Comparison of ENCODE assay signal across 8 cellular contexts in the genomic region with DNA sequence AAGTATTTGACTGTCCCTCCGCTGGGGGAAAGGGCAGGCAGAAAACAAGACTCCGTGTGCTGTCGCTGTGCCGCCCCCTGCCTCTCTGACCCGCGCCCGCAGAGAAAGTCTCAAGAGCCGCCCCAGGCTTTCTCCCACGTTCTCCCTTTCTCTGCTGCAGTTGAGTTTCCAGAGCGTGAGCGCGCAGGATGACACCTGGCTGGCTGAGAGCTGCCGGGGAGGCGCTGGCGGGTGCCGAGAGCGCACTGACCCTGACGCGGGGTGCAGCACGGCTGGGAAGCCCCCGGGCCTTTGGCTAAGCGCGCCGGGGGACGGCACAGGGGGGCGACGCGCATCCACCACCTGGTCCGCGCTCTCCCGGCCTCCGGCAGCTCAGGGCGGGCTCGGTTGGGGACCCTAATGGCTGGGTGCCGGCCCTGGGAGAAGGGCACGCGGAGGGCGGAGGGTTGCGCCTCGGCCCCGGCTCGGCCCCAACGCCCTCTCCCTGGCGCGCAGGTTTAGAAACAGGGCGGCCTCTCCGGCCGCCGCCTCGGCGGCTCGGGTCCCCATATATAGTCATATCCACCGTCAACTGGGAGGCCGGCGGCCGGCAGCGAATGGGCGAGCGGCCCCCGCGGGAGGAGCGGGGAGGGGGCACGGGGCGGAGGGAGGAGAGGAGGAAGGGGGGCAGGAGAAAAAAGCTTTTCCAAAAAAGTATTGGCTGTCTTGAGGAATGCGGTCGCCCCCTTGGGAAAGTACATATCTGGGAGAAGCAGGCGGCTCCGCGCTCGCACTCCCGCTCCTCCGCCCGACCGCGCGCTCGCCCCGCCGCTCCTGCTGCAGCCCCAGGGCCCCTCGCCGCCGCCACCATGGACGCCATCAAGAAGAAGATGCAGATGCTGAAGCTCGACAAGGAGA. TPM values are rescaled to one million over a fixed set of nuclear protein-coding genes. Genes with fewer than 3 reads are reported as not detected.
DNase-seq lines count a peak whose midpoint lies in the region; ATAC-seq and TF ChIP-seq lines count a peak whose summit lies in the region.

TSS of gene TPM1 (plus strand) at position 766 of the 897 bp plus-strand sequence. CDS start at position 849, 83 bp downstream.

- TF ChIP-seq POLR2A in uterus (IDR thresholded peaks at IDR 0.05), result peak; percentile 82 to 93

- peak; percentile 43 for ATAC-seq in activated CD8-positive, alpha-beta T cell treated with anti-CD3 and anti-CD28 coated beads, Interleukin-2, amount 10 ng/mL, durations not matched to agents 7 days and 5 days
- peak; percentile 22 to 23 for ATAC-seq in naive B cell (ENCODE audit: low read depth in 2 of 2)
- no peak for ATAC-seq in GM21515 (IDR thresholded peaks at IDR 0.05; ENCODE audit: unreplicated experiment)

- peak within 1 kb of the TSS in 2 of 8 donors; percentile 58 to 63 for H3K27ac Mint-ChIP-seq in CD8-positive, alpha-beta memory T cell
- no peak within 1 kb of the TSS for H3K27ac Mint-ChIP-seq in activated CD8-positive, alpha-beta T cell treated with anti-CD3 and anti-CD28 coated beads, Interleukin-2, amount 10 ng/mL, durations not matched to agents 7 days and 5 days
- peak within 1 kb of the TSS in 1 of 6 donors; percentile 68 for H3K27ac Mint-ChIP-seq in naive B cell

- H3K4me3 ChIP-seq in CD8-positive, alpha-beta memory T cell (ENCODE audit: low read length), result no peak within 1 kb of the TSS
- H3K4me3 ChIP-seq in uterus, result peak within 1 kb of the TSS; percentile 77 to 89

- POLR2A ChIA-PET in CD8-positive, alpha-beta memory T cell (lab: Charles Lee), result no interaction called here
- POLR2A ChIA-PET in activated CD8-positive, alpha-beta T cell treated with anti-CD3 and anti-CD28 coated beads, Interleukin-2, amount 10 ng/mL, durations not matched to agents 7 days and 5 days (lab: Charles Lee), result no interaction called here

- no peak within 1 kb of the TSS for H3K27ac ChIP-seq in CD8-positive, alpha-beta memory T cell (ENCODE audit: low read depth, low read length)
- peak within 1 kb of the TSS; percentile 97 to 98 for H3K27ac ChIP-seq in uterus

- no peaks in the 10 kb centered on the region for H3K36me3 Mint-ChIP-seq in CD8-positive, alpha-beta memory T cell
- H3K36me3 Mint-ChIP-seq in activated CD8-positive, alpha-beta T cell treated with anti-CD3 and anti-CD28 coated beads, Interleukin-2, amount 10 ng/mL, durations not matched to agents 7 days and 5 days (ENCODE audit: low read depth), result no peaks in the 10 kb centered on the region
- H3K36me3 Mint-ChIP-seq in naive B cell, result no peaks in the 10 kb centered on the region

- H3K9me3 ChIP-seq in CD8-positive, alpha-beta memory T cell (ENCODE audit: low read length), result no peaks in the 10 kb centered on the region
- H3K9me3 ChIP-seq in uterus, result no peaks in the 10 kb centered on the region

- intact Hi-C loops in uterus (cut with DNase I; ENCODE audit: low total_unique reads), result loop anchor here (2.0 kb wide), 1 partner anchor 193 kb away; no protein-coding TSS in a partner anchor

- H3K27me3 ChIP-seq in CD8-positive, alpha-beta memory T cell (ENCODE audit: insufficient read depth, low read length, poor library complexity, severe bottlenecking), result peaks cover 53% of the 10 kb centered on the region
- H3K27me3 ChIP-seq in uterus, result no peaks in the 10 kb centered on the region

- H3K4me1 ChIP-seq in CD8-positive, alpha-beta memory T cell (ENCODE audit: insufficient read depth, low read length), result peaks cover 6% of the 10 kb centered on the region
- H3K4me1 ChIP-seq in uterus, result no peaks in the 10 kb centered on the region

- DNase-seq in CD8-positive, alpha-beta memory T cell, result no peak
- DNase-seq in HT1080 (ENCODE audit: low read depth) (peak; percentile 89), fibroblast of peridontal ligament (ENCODE audit: extremely low read depth) (peak; percentile 90), naive B cell (no peak), uterus (peak; percentile 92 to 93)
- no peak for DNase-seq in activated CD8-positive, alpha-beta T cell treated with anti-CD3 and anti-CD28 coated beads, Interleukin-2, amount 10 ng/mL, durations not matched to agents 7 days and 5 days
- DNase-seq in NK-92 treated with Interleukin-12 subunit alpha and Interleukin-12 subunit beta, amount 100 ng/mL, for 24 hours (lab: John Stamatoyannopoulos, UW), result no peak

- peak in 2 of 4 experiments; percentile 2 to 18 for TF ChIP-seq CTCF in uterus (IDR thresholded peaks at IDR 0.05)

- H3K4me1 Mint-ChIP-seq in CD8-positive, alpha-beta memory T cell, result peaks cover 8 to 23% (median 11%) of the 10 kb centered on the region in 3 donors
- peaks cover 6% of the 10 kb centered on the region for H3K4me1 Mint-ChIP-seq in activated CD8-positive, alpha-beta T cell treated with anti-CD3 and anti-CD28 coated beads, Interleukin-2, amount 10 ng/mL, durations not matched to agents 7 days and 5 days (ENCODE audit: low read depth)
- peaks cover 11 to 19% (median 13%) of the 10 kb centered on the region in 3 donors for H3K4me1 Mint-ChIP-seq in naive B cell

- peak within 1 kb of the TSS in 6 of 7 donors; percentile 64 to 88 (median 70) for H3K4me3 Mint-ChIP-seq in CD8-positive, alpha-beta memory T cell
- peak within 1 kb of the TSS; percentile 42 for H3K4me3 Mint-ChIP-seq in activated CD8-positive, alpha-beta T cell treated with anti-CD3 and anti-CD28 coated beads, Interleukin-2, amount 10 ng/mL, durations not matched to agents 7 days and 5 days
- H3K4me3 Mint-ChIP-seq in naive B cell, result peak within 1 kb of the TSS; percentile 80 to 92 (median 88)

- CTCF ChIA-PET in CD8-positive, alpha-beta memory T cell (lab: Charles Lee), result no interaction called here
- CTCF ChIA-PET in activated CD8-positive, alpha-beta T cell treated with anti-CD3 and anti-CD28 coated beads, Interleukin-2, amount 10 ng/mL, durations not matched to agents 7 days and 5 days (lab: Charles Lee), result no interaction called here

- H3K9me3 Mint-ChIP-seq in CD8-positive, alpha-beta memory T cell, result no peaks in the 10 kb centered on the region
- H3K9me3 Mint-ChIP-seq in activated CD8-positive, alpha-beta T cell treated with anti-CD3 and anti-CD28 coated beads, Interleukin-2, amount 10 ng/mL, durations not matched to agents 7 days and 5 days (ENCODE audit: insufficient read depth), result no peaks in the 10 kb centered on the region
- peaks cover 0 to 2% (median 0%) of the 10 kb centered on the region in 7 donors for H3K9me3 Mint-ChIP-seq in naive B cell

- H3K36me3 ChIP-seq in CD8-positive, alpha-beta memory T cell (ENCODE audit: insufficient read depth, low read length), result no peaks in the 10 kb centered on the region
- no peaks in the 10 kb centered on the region for H3K36me3 ChIP-seq in uterus

- peaks cover 54 to 78% of the 10 kb centered on the region in 2 donors for H3K27me3 Mint-ChIP-seq in CD8-positive, alpha-beta memory T cell
- peaks cover 82% of the 10 kb centered on the region for H3K27me3 Mint-ChIP-seq in activated CD8-positive, alpha-beta T cell treated with anti-CD3 and anti-CD28 coated beads, Interleukin-2, amount 10 ng/mL, durations not matched to agents 7 days and 5 days (ENCODE audit: low read depth)
- peaks cover 74 to 78% (median 78%) of the 10 kb centered on the region in 3 donors for H3K27me3 Mint-ChIP-seq in naive B cell

RNA-seq across cellular contexts. Expression of gene TPM1, which starts in this region (rescaled TPM):
- 1 to 10 TPM; 9.4 to 9.9 TPM for total RNA-seq in CD8-positive, alpha-beta memory T cell
- polyA plus RNA-seq in CD8-positive, alpha-beta memory T cell, result 8.3 TPM
- total RNA-seq in HT1080 (2014; rRNA removed; shearing (Covaris generic)), result 242 and 284 TPM in 2 replicates
- polyA plus RNA-seq in HT1080 (2015; cell fraction: cytosol; rRNA removed), result 389 and 430 TPM in 2 replicates
- polyA plus RNA-seq in HT1080 (2015; cell fraction: nucleus; rRNA removed), result 555 and 626 TPM in 2 replicates
- 1 to 10 TPM; 7.4 to 7.8 TPM for total RNA-seq in activated CD8-positive, alpha-beta T cell treated with anti-CD3 and anti-CD28 coated beads, Interleukin-2, amount 10 ng/mL, durations not matched to agents 7 days and 5 days
- 1 to 10 TPM; 1.7 to 6.9 (median 4.0) TPM for polyA plus RNA-seq in naive B cell (ENCODE audit: low read depth in 6 of 6)
- 1,000 to 10,000 TPM in 2 of 4 donors, 100 to 1,000 TPM in 2; 622 to 1,998 (median 1,003) TPM for total RNA-seq in uterus

Comparison
In these comparisons a context has a peak if more than half of its experiments do, and no peak if none do; other contexts are left out.
1. RNA of gene TPM1 (total RNA-seq): 622 to 1,998 TPM in uterus and 242 to 284 TPM in HT1080; 9.4 to 9.9 TPM in CD8-positive, alpha-beta memory T cell and 7.4 to 7.8 TPM in activated CD8-positive, alpha-beta T cell treated with anti-CD3 and anti-CD28 coated beads, Interleukin-2, amount 10 ng/mL, durations not matched to agents 7 days and 5 days; every median in the first group is over 10 times any median in the second.
2. DNase-seq: peak in HT1080 (single experiment), fibroblast of peridontal ligament (single experiment) and uterus (2 of 2); none in CD8-positive, alpha-beta memory T cell (0 of 5), activated CD8-positive, alpha-beta T cell treated with anti-CD3 and anti-CD28 coated beads, Interleukin-2, amount 10 ng/mL, durations not matched to agents 7 days and 5 days (single experiment), naive B cell (single experiment) and NK-92 treated with Interleukin-12 subunit alpha and Interleukin-12 subunit beta, amount 100 ng/mL, for 24 hours (single experiment).
3. Peak in every context shown above with its lines, with median percentiles within 50 percentile points of each other: H3K4me3 Mint-ChIP-seq.